1 cellular context compared by ENCODE assay signal in genomic region chr2:241315183-241315878, GRCh38.
A peak's percentile ranks its signal among the peaks of the same experiment; 100 is the strongest.
TF ChIP-seq lines count a peak whose summit lies in the region.

Gene HDLBP (minus strand): TSS chr2:241315672. CDS start chr2:241266869, 48,803 bp downstream.

TF ChIP-seq in K562, 482 proteins besides CTCF, POLR2A, EP300 and RAD21 (continued from another document and continues in another):
- TF ChIP-seq CEBPZ (IDR thresholded peaks at IDR 0.05; ENCODE audit: borderline replicate concordance, low read depth, low read length): no peak
- no peak for TF ChIP-seq ESRRA (IDR thresholded peaks at IDR 0.05; ENCODE audit: borderline replicate concordance, low read depth)
- no peak for TF ChIP-seq ZNF140 (CRISPR knock-in tag; IDR thresholded peaks at IDR 0.05)
- TF ChIP-seq CBX5 (IDR thresholded peaks at IDR 0.05; ENCODE audit: borderline replicate concordance, low read depth): no peak
- peak; percentile 47 for TF ChIP-seq ATF7 (IDR thresholded peaks at IDR 0.05)
- no peak for TF ChIP-seq HMBOX1 (IDR thresholded peaks at IDR 0.05)
- no peak for TF ChIP-seq CBFB (CRISPR knock-in tag; IDR thresholded peaks at IDR 0.05)
- peak; percentile 62 for TF ChIP-seq CBFA2T2 (conservative IDR thresholded peaks at IDR 0.05)
- TF ChIP-seq SMARCA5 (IDR thresholded peaks at IDR 0.05): peak; percentile 43; the same call in 1 of the 2 replicates
- peak; percentile 94 for TF ChIP-seq RBFOX2 (IDR thresholded peaks at IDR 0.05; ENCODE audit: low read depth, low read length)
- TF ChIP-seq CREBBP (IDR thresholded peaks at IDR 0.05; ENCODE audit: low read depth, low read length): no peak
- TF ChIP-seq RBBP5 (IDR thresholded peaks at IDR 0.05; ENCODE audit: borderline replicate concordance, insufficient read depth, low read length, poor library complexity, severe bottlenecking): peak; percentile 67
- TF ChIP-seq ZNF197 (CRISPR knock-in tag; IDR thresholded peaks at IDR 0.05; ENCODE audit: low read depth): 0 out of 2 replicates have a peak, but pooled peaks have one; percentile 56
- TF ChIP-seq GATA2 (CRISPR knock-in tag; IDR thresholded peaks at IDR 0.05): no peak
- no peak for TF ChIP-seq CBX8 (IDR thresholded peaks at IDR 0.05; ENCODE audit: borderline replicate concordance, extremely low read depth, low read depth, low read length, poor library complexity, severe bottlenecking)
- peak; percentile 84 for TF ChIP-seq TBP (optimal IDR thresholded peaks at IDR 0.05; ENCODE audit: low read depth, low read length)
- no peak for TF ChIP-seq NR1H2 (CRISPR knock-in tag; IDR thresholded peaks at IDR 0.05)
- TF ChIP-seq GABPB1 (CRISPR knock-in tag; IDR thresholded peaks at IDR 0.05): peak; percentile 74
- peak; percentile 26; the same call in 1 of the 2 replicates for TF ChIP-seq PKNOX1 (IDR thresholded peaks at IDR 0.05)
- no peak for TF ChIP-seq TCF7 (IDR thresholded peaks at IDR 0.05; ENCODE audit: borderline replicate concordance)
- no peak for TF ChIP-seq ZSCAN29 (IDR thresholded peaks at IDR 0.05)
- 0 out of 4 replicates have a peak, but pooled peaks of 1 of the 2 experiments have one; percentile 9 for TF ChIP-seq UBTF (IDR thresholded peaks at IDR 0.05; ENCODE audit: borderline replicate concordance in 1 of 2, low read depth in 2 of 2, low read length in 2 of 2)
- TF ChIP-seq CTCFL (IDR thresholded peaks at IDR 0.05; ENCODE audit: borderline replicate concordance, insufficient read depth, low read depth, low read length, poor library complexity, severe bottlenecking): peak; percentile 46
- peak in 1 of 2 experiments; percentile 64; a peak in 1 of 4 replicates for TF ChIP-seq SIN3A (IDR thresholded peaks at IDR 0.05; ENCODE audit: borderline replicate concordance in 2 of 2, control insufficient read depth in 1 of 2, low read depth in 2 of 2, low read length in 2 of 2)
- no peak for TF ChIP-seq GABPB2 (CRISPR knock-in tag; conservative IDR thresholded peaks at IDR 0.05)
- TF ChIP-seq ZNF24 (IDR thresholded peaks at IDR 0.05): no peak
- TF ChIP-seq DDX20 (tag; IDR thresholded peaks at IDR 0.05; ENCODE audit: low read depth): no peak
- TF ChIP-seq TFE3 (CRISPR knock-in tag; IDR thresholded peaks at IDR 0.05): peak; percentile 89
- TF ChIP-seq BCL6 (CRISPR knock-in tag; IDR thresholded peaks at IDR 0.05): no peak
- no peak for TF ChIP-seq DACH1 (IDR thresholded peaks at IDR 0.05; ENCODE audit: partially characterized antibody)
- no peak for TF ChIP-seq TAL1 (IDR thresholded peaks at IDR 0.05)
- no peak for TF ChIP-seq ZNF407 (IDR thresholded peaks at IDR 0.05; ENCODE audit: low read depth)
- no peak for TF ChIP-seq ZKSCAN8 (CRISPR knock-in tag; IDR thresholded peaks at IDR 0.05)
- no peak; a peak in 1 of 6 replicates for TF ChIP-seq ZBTB11 (CRISPR knock-in tag; IDR thresholded peaks at IDR 0.05)
